2 cellular contexts compared by ENCODE assay signal in the genomic region with DNA sequence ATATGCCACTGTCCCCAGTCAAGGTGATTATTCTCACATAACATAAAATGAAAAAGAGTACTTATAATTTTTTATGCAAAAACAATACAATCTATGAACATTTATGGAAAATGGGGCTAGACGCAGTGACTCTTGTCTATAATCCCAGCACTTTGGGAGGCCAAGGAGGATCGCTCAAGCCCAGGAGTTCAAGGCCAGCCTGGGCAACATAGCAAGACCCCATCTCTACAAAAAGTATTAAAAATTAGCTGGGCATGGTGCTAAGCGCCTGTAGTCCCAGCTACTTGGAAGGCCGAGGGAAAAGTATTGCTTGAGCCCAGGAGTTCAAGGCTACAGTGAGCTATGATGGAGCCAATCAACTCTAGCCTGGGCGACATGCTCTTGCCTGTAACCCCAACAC.
A peak's percentile ranks its signal among the peaks of the same experiment; 100 is the strongest.
TF ChIP-seq lines count a peak whose summit lies in the region.

No MANE protein-coding gene starts in this region.

TF ChIP-seq in HEK293, 187 proteins besides CTCF, POLR2A, EP300 and RAD21:
- no peak for TF ChIP-seq HIC1 (tag by site-specific recombination; IDR thresholded peaks at IDR 0.05)
- TF ChIP-seq ZNF121 (tag by site-specific recombination; IDR thresholded peaks at IDR 0.05): peak; percentile 87

TF ChIP-seq in K562, 482 proteins besides CTCF, POLR2A, EP300 and RAD21:
- TF ChIP-seq RCOR1 (IDR thresholded peaks at IDR 0.05; ENCODE audit: borderline replicate concordance in 1 of 2, low read depth in 2 of 2, low read length in 2 of 2) (no peak), NFXL1 (CRISPR knock-in tag; IDR thresholded peaks at IDR 0.05) (no peak), MLX (CRISPR knock-in tag; conservative IDR thresholded peaks at IDR 0.05) (no peak), ZNF121 (CRISPR knock-in tag; conservative IDR thresholded peaks at IDR 0.05) (peak; percentile 79), MTA1 (IDR thresholded peaks at IDR 0.05; ENCODE audit: borderline replicate concordance) (no peak)
